Comparison of ENCODE assay signal across 12 cellular contexts in the genomic region with DNA sequence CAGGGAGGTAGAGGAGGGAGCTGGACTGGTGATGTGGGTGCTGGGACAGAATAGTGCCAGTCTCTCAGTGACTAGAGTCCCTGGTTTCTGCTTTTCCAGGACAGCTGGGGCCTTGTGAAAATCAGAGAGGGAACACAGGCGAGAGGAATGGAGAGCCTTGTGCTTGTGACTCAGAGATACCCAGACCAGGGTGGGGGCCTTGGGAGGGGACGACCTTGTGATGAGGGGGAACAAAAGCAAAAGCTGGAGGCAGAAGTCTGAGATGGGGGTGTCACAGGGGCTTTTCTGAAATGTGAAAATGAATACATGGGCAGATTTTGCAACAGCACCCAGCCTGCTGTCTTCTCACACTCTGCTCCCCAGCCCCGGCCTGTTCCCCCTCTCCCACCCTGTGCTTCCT. TPM values are rescaled to one million over a fixed set of nuclear protein-coding genes. Genes with fewer than 3 reads are reported as not detected.
DNase-seq lines count a peak whose midpoint lies in the region; ATAC-seq and TF ChIP-seq lines count a peak whose summit lies in the region.
"Had no signal": no experiment of that assay in that cellular context is flagged by ENCODE, and none has a peak within 500 bp of the region (broad histone marks: within the 10 kb centered on the region; RNA-seq: fewer than 3 reads in every experiment).

No MANE protein-coding gene starts in this region.

- H3K27me3 Mint-ChIP-seq in endothelial cell (ENCODE audit: unreplicated experiment), result peaks cover 4% of the 10 kb centered on the region
- no peaks in the 10 kb centered on the region for H3K27me3 Mint-ChIP-seq in stimulated activated memory B cell treated with anti-CD40 and anti-IgM and Interleukin-4, amounts not matched to agents 10 μg/mL and 1 μg/mL and 100 μg/mL, for 72 hours
- H3K27me3 Mint-ChIP-seq: activated CD4-positive, alpha-beta memory T cell treated with anti-CD3 and anti-CD28 coated beads, Interleukin-2, amount 10 ng/mL, durations not matched to agents 7 days and 5 days had no signal

- H3K4me1 Mint-ChIP-seq in endothelial cell (ENCODE audit: unreplicated experiment), result peaks cover 58% of the 10 kb centered on the region
- H3K4me1 Mint-ChIP-seq in stimulated activated memory B cell treated with anti-CD40 and anti-IgM and Interleukin-4, amounts not matched to agents 10 μg/mL and 1 μg/mL and 100 μg/mL, for 72 hours, result peaks cover 14% of the 10 kb centered on the region

- no peaks in the 10 kb centered on the region for H3K9me3 ChIP-seq in muscle layer of colon (ENCODE audit: low read length)
- H3K9me3 ChIP-seq in testis, result no peaks in the 10 kb centered on the region

- H3K4me3 Mint-ChIP-seq in endothelial cell (ENCODE audit: unreplicated experiment), result peak overlapping the region; percentile 79
- no peak overlapping the region for H3K4me3 Mint-ChIP-seq in stimulated activated memory B cell treated with anti-CD40 and anti-IgM and Interleukin-4, amounts not matched to agents 10 μg/mL and 1 μg/mL and 100 μg/mL, for 72 hours
- H3K4me3 Mint-ChIP-seq: activated CD4-positive, alpha-beta memory T cell treated with anti-CD3 and anti-CD28 coated beads, Interleukin-2, amount 10 ng/mL, durations not matched to agents 7 days and 5 days had no signal

- no peaks in the 10 kb centered on the region for H3K27me3 ChIP-seq in muscle layer of colon (ENCODE audit: control insufficient read depth in 1 of 2, insufficient read depth in 2 of 2, low read length in 2 of 2)
- H3K27me3 ChIP-seq in testis, result no peaks in the 10 kb centered on the region

- no peak for DNase-seq in endothelial cell (ENCODE audit: low spot score)
- peak; percentile 31 for DNase-seq in testis
- DNase-seq in activated CD8-positive, alpha-beta memory T cell treated with anti-CD3 and anti-CD28 coated beads for 24 hours, result no peak
- DNase-seq in epidermal melanocyte (ENCODE audit: insufficient read length, low spot score), result no peak
- DNase-seq in SIG-M5 (lab: John Stamatoyannopoulos, UW), result no peak
- DNase-seq: activated CD4-positive, alpha-beta memory T cell treated with anti-CD3 and anti-CD28 coated beads, Interleukin-2, amount 10 ng/mL, durations not matched to agents 7 days and 5 days; central memory CD4-positive, alpha-beta T cell; NCI-H187 had no signal

- H3K27ac ChIP-seq in muscle layer of colon (ENCODE audit: low read depth, low read length) (peak overlapping the region; percentile 52), testis (peak overlapping the region; percentile 18 to 43)
- H3K27ac ChIP-seq: HL-60 had no signal

- H3K4me1 ChIP-seq in muscle layer of colon (ENCODE audit: insufficient read depth, low read length) (peaks cover 44% of the 10 kb centered on the region), testis (peaks cover 40% of the 10 kb centered on the region)

- intact Hi-C loops in testis (cut with DNase I; ENCODE audit: low total_unique reads), result no loop called here

- peak overlapping the region; percentile 99 for H3K27ac Mint-ChIP-seq in endothelial cell (ENCODE audit: unreplicated experiment)
- no peak overlapping the region for H3K27ac Mint-ChIP-seq in stimulated activated memory B cell treated with anti-CD40 and anti-IgM and Interleukin-4, amounts not matched to agents 10 μg/mL and 1 μg/mL and 100 μg/mL, for 72 hours
- H3K27ac Mint-ChIP-seq: activated CD4-positive, alpha-beta memory T cell treated with anti-CD3 and anti-CD28 coated beads, Interleukin-2, amount 10 ng/mL, durations not matched to agents 7 days and 5 days had no signal

- TF ChIP-seq POLR2A in testis (IDR thresholded peaks at IDR 0.05), result no peak

- TF ChIP-seq CTCF in endothelial cell (IDR thresholded peaks at IDR 0.05; ENCODE audit: unreplicated experiment) (no peak), testis (IDR thresholded peaks at IDR 0.05) (no peak)

- no peaks in the 10 kb centered on the region for H3K9me3 Mint-ChIP-seq in endothelial cell (ENCODE audit: unreplicated experiment)
- H3K9me3 Mint-ChIP-seq in stimulated activated memory B cell treated with anti-CD40 and anti-IgM and Interleukin-4, amounts not matched to agents 10 μg/mL and 1 μg/mL and 100 μg/mL, for 72 hours, result no peaks in the 10 kb centered on the region
- H3K9me3 Mint-ChIP-seq: activated CD4-positive, alpha-beta memory T cell treated with anti-CD3 and anti-CD28 coated beads, Interleukin-2, amount 10 ng/mL, durations not matched to agents 7 days and 5 days had no signal

- ATAC-seq in SK-N-SH treated with all-trans-retinoic acid at 6 μM for 48 hours, result peak; percentile 7; the same call in 1 of the 3 replicates
- no peak for ATAC-seq in stimulated activated memory B cell treated with anti-CD40 and anti-IgM and Interleukin-4, amounts not matched to agents 10 μg/mL and 1 μg/mL and 100 μg/mL, for 72 hours

- H3K4me3 ChIP-seq in muscle layer of colon (ENCODE audit: low read depth in 1 of 2, low read length in 2 of 2), result no peak overlapping the region
- H3K4me3 ChIP-seq in testis, result no peak overlapping the region

- no peak overlapping the region for H3K9ac ChIP-seq in muscle layer of colon (ENCODE audit: low read length)

- H3K36me3 ChIP-seq in muscle layer of colon (ENCODE audit: insufficient read depth, low read length) (no peaks in the 10 kb centered on the region), testis (ENCODE audit: low read depth, missing control alignments) (no peaks in the 10 kb centered on the region)

- WGBS in testis, 2 donors, result 38 to 47% methylated on average over 3 of the region's 3 CpGs

- no peaks in the 10 kb centered on the region for H3K36me3 Mint-ChIP-seq in endothelial cell (ENCODE audit: low read depth, unreplicated experiment)
- no peaks in the 10 kb centered on the region for H3K36me3 Mint-ChIP-seq in stimulated activated memory B cell treated with anti-CD40 and anti-IgM and Interleukin-4, amounts not matched to agents 10 μg/mL and 1 μg/mL and 100 μg/mL, for 72 hours

TF ChIP-seq in SK-N-SH treated with all-trans-retinoic acid at 6 μM for 48 hours, 23 proteins besides CTCF, POLR2A, EP300 and RAD21 (continues in another document):
- TF ChIP-seq, protein P1, sequence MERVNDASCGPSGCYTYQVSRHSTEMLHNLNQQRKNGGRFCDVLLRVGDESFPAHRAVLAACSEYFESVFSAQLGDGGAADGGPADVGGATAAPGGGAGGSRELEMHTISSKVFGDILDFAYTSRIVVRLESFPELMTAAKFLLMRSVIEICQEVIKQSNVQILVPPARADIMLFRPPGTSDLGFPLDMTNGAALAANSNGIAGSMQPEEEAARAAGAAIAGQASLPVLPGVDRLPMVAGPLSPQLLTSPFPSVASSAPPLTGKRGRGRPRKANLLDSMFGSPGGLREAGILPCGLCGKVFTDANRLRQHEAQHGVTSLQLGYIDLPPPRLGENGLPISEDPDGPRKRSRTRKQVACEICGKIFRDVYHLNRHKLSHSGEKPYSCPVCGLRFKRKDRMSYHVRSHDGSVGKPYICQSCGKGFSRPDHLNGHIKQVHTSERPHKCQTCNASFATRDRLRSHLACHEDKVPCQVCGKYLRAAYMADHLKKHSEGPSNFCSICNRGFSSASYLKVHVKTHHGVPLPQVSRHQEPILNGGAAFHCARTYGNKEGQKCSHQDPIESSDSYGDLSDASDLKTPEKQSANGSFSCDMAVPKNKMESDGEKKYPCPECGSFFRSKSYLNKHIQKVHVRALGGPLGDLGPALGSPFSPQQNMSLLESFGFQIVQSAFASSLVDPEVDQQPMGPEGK (CRISPR knock-in tag; IDR thresholded peaks at IDR 0.05; ENCODE audit: borderline replicate concordance), result no peak
- TF ChIP-seq ISL1 (CRISPR knock-in tag; IDR thresholded peaks at IDR 0.05) (no peak), TSHZ2 (CRISPR knock-in tag; IDR thresholded peaks at IDR 0.05) (no peak)
- TF ChIP-seq, protein P2, sequence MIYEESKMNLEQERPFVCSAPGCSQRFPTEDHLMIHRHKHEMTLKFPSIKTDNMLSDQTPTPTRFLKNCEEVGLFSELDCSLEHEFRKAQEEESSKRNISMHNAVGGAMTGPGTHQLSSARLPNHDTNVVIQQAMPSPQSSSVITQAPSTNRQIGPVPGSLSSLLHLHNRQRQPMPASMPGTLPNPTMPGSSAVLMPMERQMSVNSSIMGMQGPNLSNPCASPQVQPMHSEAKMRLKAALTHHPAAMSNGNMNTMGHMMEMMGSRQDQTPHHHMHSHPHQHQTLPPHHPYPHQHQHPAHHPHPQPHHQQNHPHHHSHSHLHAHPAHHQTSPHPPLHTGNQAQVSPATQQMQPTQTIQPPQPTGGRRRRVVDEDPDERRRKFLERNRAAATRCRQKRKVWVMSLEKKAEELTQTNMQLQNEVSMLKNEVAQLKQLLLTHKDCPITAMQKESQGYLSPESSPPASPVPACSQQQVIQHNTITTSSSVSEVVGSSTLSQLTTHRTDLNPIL (CRISPR knock-in tag; IDR thresholded peaks at IDR 0.05; ENCODE audit: low read depth), result no peak

RNA-seq across cellular contexts. Expression of gene NR1H3, which starts 3.4 kb away (rescaled TPM):
- total RNA-seq in endothelial cell (ENCODE audit: unreplicated experiment) (61.2 TPM), testis (10 to 100 TPM; 29.4 to 38.2 TPM)
- 83.4 TPM for polyA plus RNA-seq in testis (ENCODE audit: insufficient read depth, low read depth, low replicate concordance)

RNA-seq across cellular contexts. Expression of gene ACP2, which starts 5.8 kb away (rescaled TPM):
- total RNA-seq in endothelial cell (ENCODE audit: unreplicated experiment) (52.3 TPM), testis (10 to 100 TPM; 61.3 to 63.7 TPM)
- polyA plus RNA-seq in testis (ENCODE audit: insufficient read depth, low read depth, low replicate concordance), result 40.3 TPM

RNA-seq across cellular contexts. Expression of gene MADD, which starts 15.6 kb away (rescaled TPM):
- 61.2 TPM for total RNA-seq in endothelial cell (ENCODE audit: unreplicated experiment)
- total RNA-seq in testis, result 100 to 1,000 TPM; 103 to 118 TPM
- polyA plus RNA-seq in testis (ENCODE audit: insufficient read depth, low read depth, low replicate concordance), result 87.8 TPM

RNA-seq across cellular contexts. Expression of gene DDB2, which starts 39.6 kb away (rescaled TPM):
- total RNA-seq in endothelial cell (ENCODE audit: unreplicated experiment), result 64.4 TPM
- 10 to 100 TPM; 33.6 to 34.7 TPM for total RNA-seq in testis
- 20.7 TPM for polyA plus RNA-seq in testis (ENCODE audit: insufficient read depth, low read depth, low replicate concordance)
